In genomic region chr6:146545608-146546007, GRCh38 we compare ENCODE assay signal across 13 cellular contexts. TPM values are rescaled to one million over a fixed set of nuclear protein-coding genes. Genes with fewer than 3 reads are reported as not detected.
DNase-seq lines count a peak whose midpoint lies in the region; ATAC-seq and TF ChIP-seq lines count a peak whose summit lies in the region.
"Had no signal": no experiment of that assay in that cellular context is flagged by ENCODE, and none has a peak within 500 bp of the region (broad histone marks: within the 10 kb centered on the region; RNA-seq: fewer than 3 reads in every experiment).

No MANE protein-coding gene starts in this region.

- peak overlapping the region; percentile 96 for H3K4me2 ChIP-seq in fibroblast of lung (ENCODE audit: extremely low read depth, insufficient read depth, low read length)

- peak overlapping the region; percentile 54 for H3K9ac ChIP-seq in fibroblast of lung (ENCODE audit: insufficient read depth, low read length)

- TF ChIP-seq CTCF in Peyer's patch (IDR thresholded peaks at IDR 0.05) (no peak), fibroblast of lung (conservative IDR thresholded peaks at IDR 0.05 in 1 of 2, IDR thresholded peaks at IDR 0.05 in 1 of 2; ENCODE audit: low read depth in 1 of 2, low read length in 2 of 2) (no peak)

- H3K27me3 ChIP-seq in Peyer's patch, result no peaks in the 10 kb centered on the region
- no peaks in the 10 kb centered on the region for H3K27me3 ChIP-seq in fibroblast of lung (ENCODE audit: control insufficient read depth, insufficient read depth, low read length)

- no peak overlapping the region for H2AFZ ChIP-seq in fibroblast of lung (ENCODE audit: low read length)

- DNase-seq in Caki2 (ENCODE audit: low read depth), result peak; percentile 30
- DNase-seq in Peyer's patch, result no peak
- DNase-seq in fibroblast of lung (ENCODE audit: low read depth in 2 of 2), result peak; percentile 49 to 86
- DNase-seq in pons (ENCODE audit: low spot score), result peak; percentile 22
- DNase-seq in ecto neural progenitor cell (ENCODE audit: low spot score), result no peak
- DNase-seq in GDM1 (lab: John Stamatoyannopoulos, UW), result no peak
- no peak for DNase-seq in mucosa of gallbladder (ENCODE audit: low spot score)
- DNase-seq: activated naive CD4-positive, alpha-beta T cell treated with anti-CD3 and anti-CD28 coated beads for 36 hours; islet precursor cell; NCI-H1417 had no signal

- peaks cover 0 to 8% (median 0%) of the 10 kb centered on the region in 3 donors for H3K36me3 ChIP-seq in Peyer's patch
- H3K36me3 ChIP-seq in fibroblast of lung (ENCODE audit: control insufficient read depth, insufficient read depth, low read length), result peaks cover 2% of the 10 kb centered on the region

- TF ChIP-seq POLR2A in Peyer's patch (IDR thresholded peaks at IDR 0.05), result no peak

- H3K9me3 ChIP-seq in Peyer's patch (no peaks in the 10 kb centered on the region), fibroblast of lung (ENCODE audit: control insufficient read depth, insufficient read depth, low read depth, low read length) (no peaks in the 10 kb centered on the region)

- H3K4me1 ChIP-seq in Peyer's patch (peaks cover 0 to 9% (median 0%) of the 10 kb centered on the region in 4 donors), fibroblast of lung (ENCODE audit: control insufficient read depth, extremely low read depth, insufficient read depth, low read length) (peaks cover 6% of the 10 kb centered on the region)

- H3K4me3 ChIP-seq in Peyer's patch (peak overlapping the region in 2 of 4 donors; percentile 66 to 79), fibroblast of lung (replicated peaks in 1 of 4; ENCODE audit: control extremely low read depth in 1 of 4, insufficient read depth in 1 of 4, low read depth in 3 of 4, low read length in 4 of 4) (peak overlapping the region; percentile 62 to 93 (median 84))

- in situ Hi-C loops in Caki2 (cut with HindIII; ENCODE audit: low pct_unique_long_range_greater_than_20kb, low sequenced_read_pairs), result no loop called here

- H3K79me2 ChIP-seq in fibroblast of lung (ENCODE audit: control insufficient read depth, insufficient read depth, low read length), result peaks cover 59% of the 10 kb centered on the region

- no peaks in the 10 kb centered on the region for H4K20me1 ChIP-seq in fibroblast of lung (ENCODE audit: control insufficient read depth, extremely low read depth, insufficient read depth, low read length)

- H3K27ac ChIP-seq in Peyer's patch, result peak overlapping the region in 3 of 4 donors; percentile 25 to 94 (median 86)
- peak overlapping the region; percentile 96 for H3K27ac ChIP-seq in fibroblast of lung (ENCODE audit: insufficient read depth, low read length)

- ATAC-seq in HG02852 (IDR thresholded peaks at IDR 0.05; ENCODE audit: unreplicated experiment), result no peak

RNA-seq across cellular contexts. Expression of gene RAB32, which starts 2.0 kb away (rescaled TPM):
- total RNA-seq in Caki2 (2014; rRNA removed; shearing (Covaris generic); ENCODE audit: low replicate concordance), result 129 and 163 TPM in 2 replicates
- total RNA-seq in Peyer's patch (10 to 100 TPM; 18.0 to 30.3 (median 19.9) TPM), fibroblast of lung (114 and 131 TPM in 2 replicates), mucosa of gallbladder (31.1 TPM)
- polyA plus RNA-seq in fibroblast of lung, result 116 and 121 TPM in 2 replicates
- polyA plus RNA-seq in fibroblast of lung (2012), result 103 and 126 TPM in 2 replicates
- polyA minus RNA-seq in fibroblast of lung (ENCODE audit: low replicate concordance), result 12.4 and 14.0 TPM in 2 replicates

RNA-seq across cellular contexts. Expression of gene ADGB, which starts 53.2 kb away (rescaled TPM):
- not detected in 2 replicates for total RNA-seq in Caki2 (2014; rRNA removed; shearing (Covaris generic); ENCODE audit: low replicate concordance)
- total RNA-seq in Peyer's patch, result not detected
- total RNA-seq in fibroblast of lung, result not detected in 2 replicates
- not detected in 2 replicates for polyA plus RNA-seq in fibroblast of lung
- not detected in 2 replicates for polyA plus RNA-seq in fibroblast of lung (2012)
- polyA minus RNA-seq in fibroblast of lung (ENCODE audit: low replicate concordance), result not detected in 2 replicates
- total RNA-seq in mucosa of gallbladder, result not detected
- total RNA-seq: activated naive CD4-positive, alpha-beta T cell treated with anti-CD3 and anti-CD28 coated beads for 36 hours; G401; T-helper 2 cell treated with Interferon-gamma antibody and Interleukin-4, amounts not matched to agents 100 ng/mL and 5 ng/mL, for 36 hours had no signal

Comparison
In these comparisons a context has a peak if more than half of its experiments do, and no peak if none do; other contexts are left out.
1. DNase-seq: peak in Caki2 (single experiment), fibroblast of lung (2 of 2) and pons (single experiment); none in Peyer's patch (0 of 3), ecto neural progenitor cell (single experiment), GDM1 (single experiment) and mucosa of gallbladder (single experiment).